1 cellular context compared by ENCODE assay signal in genomic region chr2:161115605-161116097, GRCh38.
TF ChIP-seq lines count a peak whose summit lies in the region.

No MANE protein-coding gene starts in this region.

TF ChIP-seq in HepG2, 621 proteins besides CTCF, POLR2A, EP300 and RAD21 (continues in another document):
- TF ChIP-seq ETS1 (CRISPR knock-in tag; IDR thresholded peaks at IDR 0.05) (no peak), SKI (IDR thresholded peaks at IDR 0.05; ENCODE audit: partially characterized antibody) (peak; percentile 37), MIER2 (CRISPR knock-in tag; IDR thresholded peaks at IDR 0.05) (0 out of 2 replicates have a peak, but pooled peaks have one; percentile 13), ZFP1 (CRISPR knock-in tag; IDR thresholded peaks at IDR 0.05) (peak; percentile 44; the same call in 1 of the 2 replicates), ZNF746 (CRISPR knock-in tag; IDR thresholded peaks at IDR 0.05) (0 out of 2 replicates have a peak, but pooled peaks have one; percentile 31), ATF1 (CRISPR knock-in tag; IDR thresholded peaks at IDR 0.05) (peak; percentile 62; the same call in 1 of the 2 replicates), HNF4A (CRISPR knock-in tag; IDR thresholded peaks at IDR 0.05) (peak; percentile 87), SOX6 (IDR thresholded peaks at IDR 0.05) (no peak), SOX6 (CRISPR knock-in tag; IDR thresholded peaks at IDR 0.05) (peak; percentile 80), ZBTB7B (CRISPR knock-in tag; IDR thresholded peaks at IDR 0.05) (peak; percentile 57; the same call in 1 of the 2 replicates), ZNF792 (CRISPR knock-in tag; IDR thresholded peaks at IDR 0.05) (0 out of 2 replicates have a peak, but pooled peaks have one; percentile 24), DMTF1 (CRISPR knock-in tag; IDR thresholded peaks at IDR 0.05) (no peak), NKX3-1 (CRISPR knock-in tag; IDR thresholded peaks at IDR 0.05) (no peak), CEBPG (CRISPR knock-in tag; IDR thresholded peaks at IDR 0.05) (peak; percentile 48; the same call in 1 of the 2 replicates), XRCC5 (optimal IDR thresholded peaks at IDR 0.05; ENCODE audit: low read length) (peak; percentile 53), GATA4 (IDR thresholded peaks at IDR 0.05; ENCODE audit: borderline replicate concordance, low read depth) (peak; percentile 88), RERE (CRISPR knock-in tag; IDR thresholded peaks at IDR 0.05; ENCODE audit: low read depth) (peak; percentile 49; the same call in 1 of the 2 replicates), MEIS2 (CRISPR knock-in tag; IDR thresholded peaks at IDR 0.05) (0 out of 2 replicates have a peak, but pooled peaks have one; percentile 53), ZNF225 (CRISPR knock-in tag; IDR thresholded peaks at IDR 0.05) (no peak), ZNF609 (CRISPR knock-in tag; IDR thresholded peaks at IDR 0.05; ENCODE audit: borderline replicate concordance) (peak; percentile 75), ZNF263 (CRISPR knock-in tag; IDR thresholded peaks at IDR 0.05) (no peak), TBX2 (CRISPR knock-in tag; IDR thresholded peaks at IDR 0.05; ENCODE audit: borderline replicate concordance) (peak; percentile 76), NCOR1 (IDR thresholded peaks at IDR 0.05; ENCODE audit: borderline replicate concordance, low read length) (0 out of 2 replicates have a peak, but pooled peaks have one; percentile 30), RCOR2 (CRISPR knock-in tag; IDR thresholded peaks at IDR 0.05) (0 out of 2 replicates have a peak, but pooled peaks have one; percentile 47), TAF1 (CRISPR knock-in tag; IDR thresholded peaks at IDR 0.05) (peak; percentile 39; the same call in 1 of the 2 replicates), ZNF124 (CRISPR knock-in tag; IDR thresholded peaks at IDR 0.05) (0 out of 2 replicates have a peak, but pooled peaks have one; percentile 73), ARID4A (CRISPR knock-in tag; IDR thresholded peaks at IDR 0.05; ENCODE audit: borderline replicate concordance) (no peak), TBX3 (IDR thresholded peaks at IDR 0.05; ENCODE audit: borderline replicate concordance) (0 out of 2 replicates have a peak, but pooled peaks have one; percentile 39), FOXA3 (CRISPR knock-in tag; IDR thresholded peaks at IDR 0.05) (peak; percentile 76), TBL1XR1 (IDR thresholded peaks at IDR 0.05; ENCODE audit: borderline replicate concordance, low read length, partially characterized antibody) (no peak)
- TF ChIP-seq, protein P1, sequence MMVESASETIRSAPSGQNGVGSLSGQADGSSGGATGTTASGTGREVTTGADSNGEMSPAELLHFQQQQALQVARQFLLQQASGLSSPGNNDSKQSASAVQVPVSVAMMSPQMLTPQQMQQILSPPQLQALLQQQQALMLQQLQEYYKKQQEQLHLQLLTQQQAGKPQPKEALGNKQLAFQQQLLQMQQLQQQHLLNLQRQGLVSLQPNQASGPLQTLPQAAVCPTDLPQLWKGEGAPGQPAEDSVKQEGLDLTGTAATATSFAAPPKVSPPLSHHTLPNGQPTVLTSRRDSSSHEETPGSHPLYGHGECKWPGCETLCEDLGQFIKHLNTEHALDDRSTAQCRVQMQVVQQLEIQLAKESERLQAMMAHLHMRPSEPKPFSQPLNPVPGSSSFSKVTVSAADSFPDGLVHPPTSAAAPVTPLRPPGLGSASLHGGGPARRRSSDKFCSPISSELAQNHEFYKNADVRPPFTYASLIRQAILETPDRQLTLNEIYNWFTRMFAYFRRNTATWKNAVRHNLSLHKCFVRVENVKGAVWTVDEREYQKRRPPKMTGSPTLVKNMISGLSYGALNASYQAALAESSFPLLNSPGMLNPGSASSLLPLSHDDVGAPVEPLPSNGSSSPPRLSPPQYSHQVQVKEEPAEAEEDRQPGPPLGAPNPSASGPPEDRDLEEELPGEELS (CRISPR knock-in tag; IDR thresholded peaks at IDR 0.05), result peak; percentile 56; the same call in 1 of the 2 replicates
- TF ChIP-seq, protein P2, sequence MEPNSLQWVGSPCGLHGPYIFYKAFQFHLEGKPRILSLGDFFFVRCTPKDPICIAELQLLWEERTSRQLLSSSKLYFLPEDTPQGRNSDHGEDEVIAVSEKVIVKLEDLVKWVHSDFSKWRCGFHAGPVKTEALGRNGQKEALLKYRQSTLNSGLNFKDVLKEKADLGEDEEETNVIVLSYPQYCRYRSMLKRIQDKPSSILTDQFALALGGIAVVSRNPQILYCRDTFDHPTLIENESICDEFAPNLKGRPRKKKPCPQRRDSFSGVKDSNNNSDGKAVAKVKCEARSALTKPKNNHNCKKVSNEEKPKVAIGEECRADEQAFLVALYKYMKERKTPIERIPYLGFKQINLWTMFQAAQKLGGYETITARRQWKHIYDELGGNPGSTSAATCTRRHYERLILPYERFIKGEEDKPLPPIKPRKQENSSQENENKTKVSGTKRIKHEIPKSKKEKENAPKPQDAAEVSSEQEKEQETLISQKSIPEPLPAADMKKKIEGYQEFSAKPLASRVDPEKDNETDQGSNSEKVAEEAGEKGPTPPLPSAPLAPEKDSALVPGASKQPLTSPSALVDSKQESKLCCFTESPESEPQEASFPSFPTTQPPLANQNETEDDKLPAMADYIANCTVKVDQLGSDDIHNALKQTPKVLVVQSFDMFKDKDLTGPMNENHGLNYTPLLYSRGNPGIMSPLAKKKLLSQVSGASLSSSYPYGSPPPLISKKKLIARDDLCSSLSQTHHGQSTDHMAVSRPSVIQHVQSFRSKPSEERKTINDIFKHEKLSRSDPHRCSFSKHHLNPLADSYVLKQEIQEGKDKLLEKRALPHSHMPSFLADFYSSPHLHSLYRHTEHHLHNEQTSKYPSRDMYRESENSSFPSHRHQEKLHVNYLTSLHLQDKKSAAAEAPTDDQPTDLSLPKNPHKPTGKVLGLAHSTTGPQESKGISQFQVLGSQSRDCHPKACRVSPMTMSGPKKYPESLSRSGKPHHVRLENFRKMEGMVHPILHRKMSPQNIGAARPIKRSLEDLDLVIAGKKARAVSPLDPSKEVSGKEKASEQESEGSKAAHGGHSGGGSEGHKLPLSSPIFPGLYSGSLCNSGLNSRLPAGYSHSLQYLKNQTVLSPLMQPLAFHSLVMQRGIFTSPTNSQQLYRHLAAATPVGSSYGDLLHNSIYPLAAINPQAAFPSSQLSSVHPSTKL (CRISPR knock-in tag; IDR thresholded peaks at IDR 0.05), result peak; percentile 84
